ENCODE assay signal across 8 cellular contexts in genomic region chr6:35688605-35689322, GRCh38. TPM values are rescaled to one million over a fixed set of nuclear protein-coding genes. Genes with fewer than 3 reads are reported as not detected.
DNase-seq lines count a peak whose midpoint lies in the region; ATAC-seq and TF ChIP-seq lines count a peak whose summit lies in the region.

TSS of gene FKBP5 (minus strand) at chr6:35688915. CDS start at chr6:35642824, 46,091 bp downstream.

- no peak for TF ChIP-seq CTCF in right lobe of liver (IDR thresholded peaks at IDR 0.05)

- peak within 1 kb of the TSS; percentile 81 to 96 (median 91) for H3K27ac ChIP-seq in right lobe of liver

- H3K9me3 ChIP-seq in right lobe of liver: no peaks in the 10 kb centered on the region

- peak; percentile 89 for ATAC-seq in GM18868 (IDR thresholded peaks at IDR 0.05; ENCODE audit: unreplicated experiment)
- peak; percentile 83 for ATAC-seq in HG03103 (IDR thresholded peaks at IDR 0.05; ENCODE audit: low read depth, unreplicated experiment)
- peak; percentile 90 to 95 (median 91) for ATAC-seq in right lobe of liver

- peaks cover 0 to 7% (median 4%) of the 10 kb centered on the region in 4 donors for H3K36me3 ChIP-seq in right lobe of liver

- peak within 1 kb of the TSS; percentile 76 to 89 (median 84) for H3K4me3 ChIP-seq in right lobe of liver

- intact Hi-C loops in right lobe of liver (cut with DNase I): no loop called here

- H3K27me3 ChIP-seq in right lobe of liver: no peaks in the 10 kb centered on the region

- WGBS in right lobe of liver (ENCODE audit: insufficient coverage, low coverage, low lambda C conversion rate, missing lambda C conversion rate): 3% methylated on average over 20 of the region's 80 CpGs

- DNase-seq in AG08395 (ENCODE audit: low spot score) (peak; percentile 97), NCI-H510A treated with DMSO at 0.1 percent for 48 hours (lab: John Stamatoyannopoulos, UW) (peak; percentile 90), dermis microvascular lymphatic vessel endothelial cell (ENCODE audit: low read depth in 2 of 2) (peak; percentile 67 to 94), right lobe of liver (peak; percentile 98)
- DNase-seq in activated CD4-positive, alpha-beta T cell treated with anti-CD3 and anti-CD28 coated beads, Interleukin-2, amount 50 U/mL, for 48 hours: peak; percentile 93 to 94
- peak; percentile 87 to 90 for DNase-seq in stimulated activated CD4-positive, alpha-beta T cell treated with anti-CD3 and anti-CD28 coated beads, Interleukin-4, amount 100 ng/mL, for 4 hours

- peak; percentile 100 for TF ChIP-seq POLR2A in right lobe of liver (IDR thresholded peaks at IDR 0.05)

- H3K4me1 ChIP-seq in right lobe of liver: peaks cover 0 to 36% (median 10%) of the 10 kb centered on the region in 4 donors

RNA-seq across cellular contexts. Expression of gene FKBP5, which starts in this region (rescaled TPM):
- total RNA-seq in dermis microvascular lymphatic vessel endothelial cell (37.9 and 40.3 TPM in 2 replicates), right lobe of liver (100 to 1,000 TPM in 5 of 6 experiments, 10 to 100 TPM in 1; 36.1 to 387 (median 111) TPM)

Comparison
In these comparisons a context has a peak if more than half of its experiments do, and no peak if none do; other contexts are left out.
1. Peak in every context shown above with its lines: DNase-seq, ATAC-seq, H3K4me3 ChIP-seq and H3K27ac ChIP-seq.